In genomic region chr15:83030021-83030420, GRCh38 we compare ENCODE assay signal across 23 cellular contexts. TPM values are rescaled to one million over a fixed set of nuclear protein-coding genes. Genes with fewer than 3 reads are reported as not detected.
A peak's percentile ranks its signal among the peaks of the same experiment; 100 is the strongest.
DNase-seq lines count a peak whose midpoint lies in the region; TF ChIP-seq lines count a peak whose summit lies in the region.
"Had no signal": no experiment of that assay in that cellular context is flagged by ENCODE, and none has a peak within 500 bp of the region (broad histone marks: within the 10 kb centered on the region; RNA-seq: fewer than 3 reads in every experiment).

No MANE protein-coding gene starts in this region.

- TF ChIP-seq CTCF in choroid plexus epithelial cell (conservative IDR thresholded peaks at IDR 0.05; ENCODE audit: low read depth, low read length): no peak
- TF ChIP-seq CTCF in neural progenitor cell (IDR thresholded peaks at IDR 0.05): no peak
- no peak for TF ChIP-seq CTCF in tibial artery (IDR thresholded peaks at IDR 0.05)

- H3K9ac ChIP-seq in NT2/D1 (ENCODE audit: insufficient read length, low read depth): no peak overlapping the region
- no peak overlapping the region for H3K9ac ChIP-seq in neural progenitor cell
- H3K9ac ChIP-seq: KMS-11 had no signal

- H3K4me3 Mint-ChIP-seq in neural progenitor cell: no peak overlapping the region
- H3K4me3 Mint-ChIP-seq: activated B cell treated with CpG ODN at 0.5 μM for 24 hours; activated CD8-positive, alpha-beta T cell treated with anti-CD3 and anti-CD28 coated beads for 36 hours; activated T-cell treated with anti-CD3 and anti-CD28 coated beads, Interleukin-2, amount 50 U/mL, for 24 hours; CD4-positive, alpha-beta memory T cell; T-helper 1 cell treated with Interleukin-12 subunit alpha and Interleukin-12 subunit beta and Interleukin-4 antibody, amounts not matched to agents 30 μg/mL and 1 μg/mL, for 36 hours had no signal

- peaks cover 4% of the 10 kb centered on the region for H3K4me1 Mint-ChIP-seq in neural progenitor cell
- H3K4me1 Mint-ChIP-seq: activated B cell treated with CpG ODN at 0.5 μM for 24 hours had no signal

- H4K20me1 ChIP-seq in neural progenitor cell (ENCODE audit: low read depth): no peaks in the 10 kb centered on the region

- DNase-seq in ELR (ENCODE audit: low read depth) (peak; percentile 71), NT2/D1 (ENCODE audit: low read depth, low spot score) (peak; percentile 50), choroid plexus epithelial cell (ENCODE audit: low read depth) (peak; percentile 77), neural progenitor cell (ENCODE audit: low spot score) (peak; percentile 10), tibial artery (no peak), NCI-H510A treated with DMSO at 0.1 percent for 48 hours (lab: John Stamatoyannopoulos, UW) (no peak), posterior vena cava (ENCODE audit: low spot score) (no peak), SKM-1 (lab: John Stamatoyannopoulos, UW; ENCODE audit: unreplicated experiment) (no peak)
- DNase-seq: activated B cell treated with CpG ODN at 0.5 μM for 24 hours; activated CD8-positive, alpha-beta T cell treated with anti-CD3 and anti-CD28 coated beads for 36 hours; activated naive CD4-positive, alpha-beta T cell treated with Interleukin-2 at 50 U/mL for 16 hours; activated T-cell treated with anti-CD3 and anti-CD28 coated beads, Interleukin-2, amount 50 U/mL, for 24 hours; CD4-positive, alpha-beta memory T cell; cortex of kidney; foreskin melanocyte; left cardiac atrium; NCI-H1048; NCI-H524 treated with DMSO at 0.1 percent for 48 hours; Right ventricle myocardium superior; substantia nigra had no signal

- H3K4me3 ChIP-seq in NT2/D1 (ENCODE audit: insufficient read length, low read depth) (no peak overlapping the region), choroid plexus epithelial cell (ENCODE audit: low read depth, low read length) (no peak overlapping the region), neural progenitor cell (no peak overlapping the region), tibial artery (no peak overlapping the region)
- H3K4me3 ChIP-seq: ascending aorta had no signal

- H3K27ac ChIP-seq in neural progenitor cell: no peak overlapping the region
- H3K27ac ChIP-seq in tibial artery: no peak overlapping the region
- H3K27ac ChIP-seq: ascending aorta, KMS-11 had no signal

- peaks cover 3% of the 10 kb centered on the region for H3K9me3 Mint-ChIP-seq in neural progenitor cell
- H3K9me3 Mint-ChIP-seq: activated CD8-positive, alpha-beta T cell treated with anti-CD3 and anti-CD28 coated beads for 36 hours; activated T-cell treated with anti-CD3 and anti-CD28 coated beads, Interleukin-2, amount 50 U/mL, for 24 hours had no signal

- H3K4me1 ChIP-seq in NT2/D1 (ENCODE audit: insufficient read depth, insufficient read length) (no peaks in the 10 kb centered on the region), neural progenitor cell (no peaks in the 10 kb centered on the region), tibial artery (no peaks in the 10 kb centered on the region)
- H3K4me1 ChIP-seq: ascending aorta had no signal

- H3K27ac Mint-ChIP-seq in neural progenitor cell: no peak overlapping the region
- H3K27ac Mint-ChIP-seq: activated B cell treated with CpG ODN at 0.5 μM for 24 hours; activated T-cell treated with anti-CD3 and anti-CD28 coated beads, Interleukin-2, amount 50 U/mL, for 24 hours; T-helper 1 cell treated with Interleukin-12 subunit alpha and Interleukin-12 subunit beta and Interleukin-4 antibody, amounts not matched to agents 30 μg/mL and 1 μg/mL, for 36 hours had no signal

- H3K27me3 ChIP-seq in NT2/D1 (ENCODE audit: insufficient read depth, insufficient read length) (no peaks in the 10 kb centered on the region), neural progenitor cell (no peaks in the 10 kb centered on the region), tibial artery (no peaks in the 10 kb centered on the region)
- H3K27me3 ChIP-seq: ascending aorta had no signal

- H3K79me2 ChIP-seq in neural progenitor cell (ENCODE audit: low read depth): peaks cover 46% of the 10 kb centered on the region

- H3K36me3 ChIP-seq in NT2/D1 (ENCODE audit: insufficient read depth, insufficient read length, low read length) (peaks cover 48% of the 10 kb centered on the region), neural progenitor cell (peaks cover 13% of the 10 kb centered on the region), tibial artery (peaks cover 12 to 48% (median 37%) of the 10 kb centered on the region in 3 donors)

- no peak overlapping the region for H2AFZ ChIP-seq in neural progenitor cell (replicated peaks)

- H3K36me3 Mint-ChIP-seq in neural progenitor cell: peaks cover 26% of the 10 kb centered on the region

- H3F3A ChIP-seq in neural progenitor cell (ENCODE audit: low read depth): no peaks in the 10 kb centered on the region

- intact Hi-C loops in tibial artery (cut with DNase I; ENCODE audit: low total_unique reads) (no loop called here), posterior vena cava (cut with DNase I) (no loop called here)

- H3K9me3 ChIP-seq in NT2/D1 (ENCODE audit: insufficient read depth, low read length) (peaks cover 8% of the 10 kb centered on the region; the same call in 1 of the 2 replicates), neural progenitor cell (ENCODE audit: low read depth) (no peaks in the 10 kb centered on the region), tibial artery (no peaks in the 10 kb centered on the region)
- H3K9me3 ChIP-seq: ascending aorta had no signal

- H3K4me2 ChIP-seq in neural progenitor cell: no peak overlapping the region
- H3K4me2 ChIP-seq: KMS-11 had no signal

- peaks cover 2% of the 10 kb centered on the region for H3K27me3 Mint-ChIP-seq in neural progenitor cell (ENCODE audit: insufficient read depth, low read depth)
- H3K27me3 Mint-ChIP-seq: activated B cell treated with CpG ODN at 0.5 μM for 24 hours; activated CD8-positive, alpha-beta T cell treated with anti-CD3 and anti-CD28 coated beads for 36 hours; activated T-cell treated with anti-CD3 and anti-CD28 coated beads, Interleukin-2, amount 50 U/mL, for 24 hours; CD4-positive, alpha-beta memory T cell had no signal

RNA-seq across cellular contexts. Expression of gene C15orf40, which starts 18.6 kb away (rescaled TPM):
- 8.1 and 12.2 TPM in 2 replicates for total RNA-seq in neural progenitor cell (ENCODE audit: low replicate concordance)
- total RNA-seq in posterior vena cava: 10 to 100 TPM; 11.0 to 13.0 TPM

RNA-seq across cellular contexts. Expression of gene BTBD1, which starts 37.0 kb away (rescaled TPM):
- total RNA-seq in neural progenitor cell (ENCODE audit: low replicate concordance): 43.7 and 48.5 TPM in 2 replicates
- 10 to 100 TPM; 42.4 TPM for total RNA-seq in posterior vena cava

RNA-seq across cellular contexts. Expression of gene RAMAC, which starts 44.0 kb away (rescaled TPM):
- total RNA-seq in neural progenitor cell (ENCODE audit: low replicate concordance) (37.2 and 50.6 TPM in 2 replicates), posterior vena cava (10 to 100 TPM; 12.8 to 14.2 TPM)

Comparison
In these comparisons a context has a peak if more than half of its experiments do, and no peak if none do; other contexts are left out.
1. DNase-seq: peak in ELR (single experiment), NT2/D1 (single experiment), choroid plexus epithelial cell (single experiment) and neural progenitor cell (single experiment); none in tibial artery (0 of 2), NCI-H510A treated with DMSO at 0.1 percent for 48 hours (single experiment), posterior vena cava (single experiment) and SKM-1 (single experiment).